8 cellular contexts compared by ENCODE assay signal in genomic region chr12:52156757-52157565, GRCh38. TPM values are rescaled to one million over a fixed set of nuclear protein-coding genes. Genes with fewer than 3 reads are reported as not detected.
DNase-seq lines count a peak whose midpoint lies in the region; ATAC-seq, FAIRE-seq and TF ChIP-seq lines count a peak whose summit lies in the region.

No MANE protein-coding gene starts in this region.

- DNase-seq in NAMALWA (ENCODE audit: low spot score) (peak; percentile 70), astrocyte (ENCODE audit: low read depth) (no peak), hepatocyte (ENCODE audit: low spot score) (peak; percentile 86), smooth muscle cell (lab: John Stamatoyannopoulos, UW; ENCODE audit: unreplicated experiment) (peak; percentile 37)
- DNase-seq in T-helper 2 cell treated with Interferon-gamma antibody and Interleukin-4, amounts not matched to agents 5 μg/mL and 100 μg/mL, for 36 hours (ENCODE audit: low spot score) = peak; percentile 40

- peaks cover 2% of the 10 kb centered on the region for H3K27me3 Mint-ChIP-seq in T-helper 2 cell treated with Interferon-gamma antibody and Interleukin-4, amounts not matched to agents 5 μg/mL and 100 μg/mL, for 36 hours (ENCODE audit: low read depth)
- H3K27me3 Mint-ChIP-seq in astrocyte (ENCODE audit: low read depth, unreplicated experiment) = no peaks in the 10 kb centered on the region

- H4K20me1 ChIP-seq in astrocyte (ENCODE audit: insufficient read depth, low read length) = no peaks in the 10 kb centered on the region
- H4K20me1 ChIP-seq in hepatocyte (ENCODE audit: insufficient read depth, poor library complexity, severe bottlenecking) = no peaks in the 10 kb centered on the region
- H4K20me1 ChIP-seq in smooth muscle cell (ENCODE audit: low read depth) = no peaks in the 10 kb centered on the region

- H2AFZ ChIP-seq in astrocyte (ENCODE audit: low read depth, low read length) (no peak overlapping the region), hepatocyte (no peak overlapping the region), smooth muscle cell (ENCODE audit: low read depth) (no peak overlapping the region)

- H3F3A ChIP-seq in smooth muscle cell (ENCODE audit: low read depth) = no peaks in the 10 kb centered on the region

- no peak overlapping the region for H3K4me2 ChIP-seq in astrocyte (ENCODE audit: low read length)
- H3K4me2 ChIP-seq in hepatocyte = no peak overlapping the region
- no peak overlapping the region for H3K4me2 ChIP-seq in smooth muscle cell

- no peaks in the 10 kb centered on the region for H3K9me3 ChIP-seq in astrocyte (ENCODE audit: insufficient read depth, low read depth, low read length)
- H3K9me3 ChIP-seq in hepatocyte (ENCODE audit: low read depth) = no peaks in the 10 kb centered on the region
- H3K9me3 ChIP-seq in smooth muscle cell (replicated peaks; ENCODE audit: low read depth) = no peaks in the 10 kb centered on the region

- no peaks in the 10 kb centered on the region for H3K9me2 ChIP-seq in hepatocyte (replicated peaks; ENCODE audit: insufficient read depth)

- WGBS in hepatocyte (ENCODE audit: low lambda C conversion rate, missing lambda C conversion rate) = 52% methylated on average over 15 of the region's 15 CpGs
- WGBS in smooth muscle cell (ENCODE audit: low lambda C conversion rate) = 45% methylated on average over 15 of the region's 15 CpGs

- FAIRE-seq in astrocyte (lab: Jason Lieb, UNC) = no peak

- H3K27ac ChIP-seq in astrocyte (ENCODE audit: low read depth, low read length) (no peak overlapping the region), hepatocyte (no peak overlapping the region), smooth muscle cell (ENCODE audit: low read depth) (no peak overlapping the region)

- no peak overlapping the region for H3K27ac Mint-ChIP-seq in T-helper 2 cell treated with Interferon-gamma antibody and Interleukin-4, amounts not matched to agents 5 μg/mL and 100 μg/mL, for 36 hours
- H3K27ac Mint-ChIP-seq in astrocyte (ENCODE audit: unreplicated experiment) = no peak overlapping the region

- H3K9ac ChIP-seq in astrocyte (ENCODE audit: low read length) (no peak overlapping the region), smooth muscle cell (ENCODE audit: low read depth) (no peak overlapping the region)

- no peaks in the 10 kb centered on the region for H3K27me3 ChIP-seq in astrocyte (ENCODE audit: insufficient read depth, low read length)
- H3K27me3 ChIP-seq in hepatocyte = no peaks in the 10 kb centered on the region
- no peaks in the 10 kb centered on the region for H3K27me3 ChIP-seq in smooth muscle cell (ENCODE audit: low read depth)

- ATAC-seq in HG03571 (IDR thresholded peaks at IDR 0.05; ENCODE audit: unreplicated experiment) = no peak
- ATAC-seq in GM19351 (IDR thresholded peaks at IDR 0.05; ENCODE audit: unreplicated experiment) = no peak

- H3K4me1 Mint-ChIP-seq in T-helper 2 cell treated with Interferon-gamma antibody and Interleukin-4, amounts not matched to agents 5 μg/mL and 100 μg/mL, for 36 hours (ENCODE audit: low read depth) = peaks cover 23% of the 10 kb centered on the region
- peaks cover 5% of the 10 kb centered on the region for H3K4me1 Mint-ChIP-seq in astrocyte (ENCODE audit: low read depth, unreplicated experiment)

- no peaks in the 10 kb centered on the region for H3K9me3 Mint-ChIP-seq in T-helper 2 cell treated with Interferon-gamma antibody and Interleukin-4, amounts not matched to agents 5 μg/mL and 100 μg/mL, for 36 hours
- H3K9me3 Mint-ChIP-seq in astrocyte (ENCODE audit: unreplicated experiment) = no peaks in the 10 kb centered on the region

- H3K4me3 ChIP-seq in astrocyte (ENCODE audit: insufficient read depth, low read depth, low read length) (no peak overlapping the region), hepatocyte (no peak overlapping the region), smooth muscle cell (no peak overlapping the region)

- H3K79me2 ChIP-seq in astrocyte (ENCODE audit: insufficient read depth, low read length) (no peaks in the 10 kb centered on the region), hepatocyte (no peaks in the 10 kb centered on the region), smooth muscle cell (ENCODE audit: low read depth) (no peaks in the 10 kb centered on the region)

- H3K4me3 Mint-ChIP-seq in T-helper 2 cell treated with Interferon-gamma antibody and Interleukin-4, amounts not matched to agents 5 μg/mL and 100 μg/mL, for 36 hours = no peak overlapping the region
- no peak overlapping the region for H3K4me3 Mint-ChIP-seq in astrocyte (ENCODE audit: unreplicated experiment)

- no peaks in the 10 kb centered on the region for H3K36me3 ChIP-seq in astrocyte (ENCODE audit: insufficient read depth, low read length)
- no peaks in the 10 kb centered on the region for H3K36me3 ChIP-seq in hepatocyte (replicated peaks; ENCODE audit: insufficient read depth, low read depth)
- H3K36me3 ChIP-seq in smooth muscle cell (ENCODE audit: low read depth) = no peaks in the 10 kb centered on the region

- TF ChIP-seq CTCF in GM12872 (IDR thresholded peaks at IDR 0.05; ENCODE audit: insufficient read depth, low read depth, low read length) = peak; percentile 92
- peak; percentile 73 for TF ChIP-seq CTCF in astrocyte (IDR thresholded peaks at IDR 0.05; ENCODE audit: insufficient read depth, low read depth, low read length)
- TF ChIP-seq CTCF in hepatocyte (IDR thresholded peaks at IDR 0.05; ENCODE audit: poor library complexity) = peak; percentile 97
- peak; percentile 98 for TF ChIP-seq CTCF in smooth muscle cell (IDR thresholded peaks at IDR 0.05; ENCODE audit: borderline replicate concordance, insufficient read depth, poor library complexity, severe bottlenecking)

- peaks cover 13% of the 10 kb centered on the region for H3K4me1 ChIP-seq in astrocyte (ENCODE audit: insufficient read depth, low read length)
- H3K4me1 ChIP-seq in hepatocyte (ENCODE audit: insufficient read depth) = peaks cover 15% of the 10 kb centered on the region
- H3K4me1 ChIP-seq in smooth muscle cell (ENCODE audit: low read depth) = no peaks in the 10 kb centered on the region

- no peaks in the 10 kb centered on the region for H3K36me3 Mint-ChIP-seq in T-helper 2 cell treated with Interferon-gamma antibody and Interleukin-4, amounts not matched to agents 5 μg/mL and 100 μg/mL, for 36 hours (ENCODE audit: low read depth)
- H3K36me3 Mint-ChIP-seq in astrocyte (ENCODE audit: low read depth, unreplicated experiment) = no peaks in the 10 kb centered on the region

RNA-seq across cellular contexts. Expression of gene KRT80, which starts 34.9 kb away (rescaled TPM):
- total RNA-seq in astrocyte (2.8 and 3.6 TPM in 2 replicates), hepatocyte (0.28 and 0.77 TPM in 2 replicates), smooth muscle cell (6.7 and 11.7 TPM in 2 replicates)
- polyA plus RNA-seq in hepatocyte (1.2 and 1.5 TPM in 2 replicates), smooth muscle cell (5.1 and 6.6 TPM in 2 replicates)
